32 cellular contexts compared by ENCODE assay signal in genomic region chr4:154328030-154328429, GRCh38.
DNase-seq lines count a peak whose midpoint lies in the region; ATAC-seq, FAIRE-seq and TF ChIP-seq lines count a peak whose summit lies in the region.
"Had no signal": no experiment of that assay in that cellular context is flagged by ENCODE, and none has a peak within 500 bp of the region (broad histone marks: within the 10 kb centered on the region; RNA-seq: fewer than 3 reads in every experiment).

No MANE protein-coding gene starts in this region.

- TF ChIP-seq RAD21 in K562 (CRISPR knock-in tag; conservative IDR thresholded peaks at IDR 0.05 in 1 of 2, IDR thresholded peaks at IDR 0.05 in 1 of 2), result no peak

- 12% methylated on average over 1 of the region's 1 CpG for WGBS in K562 (ENCODE audit: insufficient coverage, low coverage, missing lambda C conversion rate)

- intact Hi-C loops in K562 (cut with micrococcal nuclease), result loop anchor here (2.0 kb wide), 1 partner anchor 291 kb away; no protein-coding TSS in a partner anchor

- no peaks in the 10 kb centered on the region; the same call in 2 of the 3 replicates for H3K36me3 ChIP-seq in K562 (ENCODE audit: control insufficient read depth, insufficient read depth, low read length)
- H3K36me3 ChIP-seq: BE2C had no signal

- no peak overlapping the region for H3K4me3 ChIP-seq in K562
- no peak overlapping the region for H3K4me3 ChIP-seq in fibroblast of villous mesenchyme (ENCODE audit: low read depth, low read length)
- H3K4me3 ChIP-seq: A549; BLaER1; BLaER1 treated with 17β-estradiol and CSF1 and Interleukin-3, amounts not matched to agents 10 nM and 100 nM had no signal

- DNase-seq in K562 (ENCODE audit: extremely low read depth in 1 of 4, low spot score in 3 of 4) (no peak), fibroblast of villous mesenchyme (ENCODE audit: low read depth) (peak; percentile 15), renal cortical epithelial cell (ENCODE audit: low read depth) (peak; percentile 8)
- no peak for DNase-seq in activated naive CD4-positive, alpha-beta T cell treated with anti-CD3 and anti-CD28 coated beads, Interleukin-2, amount 50 U/mL, for 16 hours
- DNase-seq: 8988T; ACHN; AML-193; BE2C; C1 segment of cervical spinal cord; Caco-2; Calu3; CD4-positive, alpha-beta memory T cell; CD4-positive, alpha-beta T cell; CD4-positive, CD25-positive, alpha-beta regulatory T cell; CD8-positive, alpha-beta memory T cell; CD8-positive, alpha-beta T cell; COR-L47; DMS 273 treated with DMSO at 0.1 percent for 48 hours; DMS153; DMS53; DMS79; DMS79 treated with DMSO at 0.1 percent for 48 hours; DND-41; EL had no signal

- no peak for TF ChIP-seq CTCF in K562 (IDR thresholded peaks at IDR 0.05 in 2 of 3, conservative IDR thresholded peaks at IDR 0.05 in 1 of 3; ENCODE audit: insufficient read depth in 2 of 3, low read depth in 1 of 3, low read length in 3 of 3)
- no peak for TF ChIP-seq CTCF in fibroblast of villous mesenchyme (IDR thresholded peaks at IDR 0.05; ENCODE audit: insufficient read depth, low read depth, low read length)

- H3K9me1 ChIP-seq in K562 (ENCODE audit: control insufficient read depth, insufficient read depth, low read length), result no peaks in the 10 kb centered on the region

- no peak overlapping the region for H3K27ac ChIP-seq in K562 (ENCODE audit: extremely low read depth, low read depth, low read length)
- H3K27ac ChIP-seq: 22Rv1; A549; BLaER1; BLaER1 treated with 17β-estradiol and CSF1 and Interleukin-3, amounts not matched to agents 10 nM and 100 nM; C4-2B had no signal

- peaks cover 0 to 4% of the 10 kb centered on the region in 2 experiments; a peak in 1 of 5 replicates for H3K4me1 ChIP-seq in K562 (replicated peaks in 1 of 2; ENCODE audit: control insufficient read depth in 2 of 2, insufficient read depth in 2 of 2, low read length in 2 of 2)
- H3K4me1 ChIP-seq: BE2C, Caco-2 had no signal

- no peak overlapping the region for H3K9ac ChIP-seq in K562 (ENCODE audit: insufficient read depth in 1 of 2, low read depth in 2 of 2, low read length in 2 of 2)
- H3K9ac ChIP-seq: BLaER1; BLaER1 treated with 17β-estradiol and CSF1 and Interleukin-3, amounts not matched to agents 10 nM and 100 nM had no signal

- no peaks in the 10 kb centered on the region for H3K9me3 ChIP-seq in K562 (replicated peaks; ENCODE audit: control insufficient read depth, insufficient read depth, low read depth, low read length)
- H3K9me3 ChIP-seq: A549, BE2C, Caco-2 had no signal

- POLR2A ChIA-PET in K562 (lab: Yijun Ruan, JAX), result no interaction called here

- TF ChIP-seq EP300 in K562 (IDR thresholded peaks at IDR 0.05; ENCODE audit: low read length), result no peak

- no peak for ATAC-seq in K562
- ATAC-seq in GM21515 (IDR thresholded peaks at IDR 0.05; ENCODE audit: unreplicated experiment), result no peak
- ATAC-seq in HG02571 (IDR thresholded peaks at IDR 0.05; ENCODE audit: unreplicated experiment), result no peak
- ATAC-seq: A549; CD8-positive, alpha-beta T cell had no signal

- no TSS peak for BruUV-seq in K562 (replicated peaks; lab: Mats Ljungman, UMichigan)

- FAIRE-seq in K562 (lab: Jason Lieb, UNC), result no peak
- FAIRE-seq: A549, D721Med had no signal

- no peak overlapping the region for H3K4me2 ChIP-seq in K562 (ENCODE audit: insufficient read depth, low read length)
- H3K4me2 ChIP-seq: A549; BLaER1; BLaER1 treated with 17β-estradiol and CSF1 and Interleukin-3, amounts not matched to agents 10 nM and 100 nM had no signal

- H4K20me1 ChIP-seq in K562 (replicated peaks; ENCODE audit: control insufficient read depth, insufficient read depth, low read length), result no peaks in the 10 kb centered on the region
- H4K20me1 ChIP-seq: BLaER1; BLaER1 treated with 17β-estradiol and CSF1 and Interleukin-3, amounts not matched to agents 10 nM and 100 nM had no signal

- no peak for TF ChIP-seq POLR2A in K562 (conservative IDR thresholded peaks at IDR 0.05)

- H3K79me2 ChIP-seq in K562 (ENCODE audit: control insufficient read depth, insufficient read depth, low read length), result no peaks in the 10 kb centered on the region

- no peak overlapping the region for H2AFZ ChIP-seq in K562 (ENCODE audit: low read depth, low read length)

- H3K27me3 ChIP-seq in K562 (ENCODE audit: control insufficient read depth in 2 of 2, insufficient read depth in 2 of 2, low read length in 2 of 2), result no peaks in the 10 kb centered on the region; a peak in 1 of 5 replicates

- CTCF ChIA-PET in K562 (lab: Yijun Ruan, JAX; ENCODE audit: low intra/inter-chr PET ratio), result interaction anchor here (1.3 kb wide), 1 partner anchor 291 kb away, joined by 3 read pairs; no protein-coding TSS in a partner anchor

- in situ Hi-C loops in K562 (cut with MboI), result no loop called here

TF ChIP-seq in K562, 482 proteins besides CTCF, POLR2A, EP300 and RAD21:
- TF ChIP-seq C11orf30 (IDR thresholded peaks at IDR 0.05; ENCODE audit: low read depth) (peak; percentile 68), NFE2 (IDR thresholded peaks at IDR 0.05; ENCODE audit: low read depth) (peak; percentile 66), MAFF (IDR thresholded peaks at IDR 0.05; ENCODE audit: low read length) (peak; percentile 39; the same call in 1 of the 2 replicates), ZNF239 (CRISPR knock-in tag; IDR thresholded peaks at IDR 0.05) (no peak), SNAPC5 (CRISPR knock-in tag; IDR thresholded peaks at IDR 0.05) (no peak), FOXM1 (IDR thresholded peaks at IDR 0.05; ENCODE audit: low read depth) (0 out of 2 replicates have a peak, but pooled peaks have one; percentile 25), FOXM1 (CRISPR knock-in tag; IDR thresholded peaks at IDR 0.05; ENCODE audit: low read depth) (no peak), ZBTB1 (CRISPR knock-in tag; IDR thresholded peaks at IDR 0.05; ENCODE audit: borderline replicate concordance, low read depth) (no peak), ZNF316 (IDR thresholded peaks at IDR 0.05) (peak; percentile 74), CC2D1A (IDR thresholded peaks at IDR 0.05) (no peak), ZNF124 (CRISPR knock-in tag; IDR thresholded peaks at IDR 0.05) (no peak), MAFG (tag; conservative IDR thresholded peaks at IDR 0.05) (0 out of 2 replicates have a peak, but pooled peaks have one; percentile 40), MEIS2 (IDR thresholded peaks at IDR 0.05; ENCODE audit: partially characterized antibody) (peak; percentile 31)

Comparison
In these comparisons a context has a peak if more than half of its experiments do, and no peak if none do; other contexts are left out.
1. DNase-seq: peak in fibroblast of villous mesenchyme (single experiment) and renal cortical epithelial cell (single experiment); none in K562 (0 of 4) and activated naive CD4-positive, alpha-beta T cell treated with anti-CD3 and anti-CD28 coated beads, Interleukin-2, amount 50 U/mL, for 16 hours (single experiment).